25 cellular contexts compared by ENCODE assay signal in the genomic region with DNA sequence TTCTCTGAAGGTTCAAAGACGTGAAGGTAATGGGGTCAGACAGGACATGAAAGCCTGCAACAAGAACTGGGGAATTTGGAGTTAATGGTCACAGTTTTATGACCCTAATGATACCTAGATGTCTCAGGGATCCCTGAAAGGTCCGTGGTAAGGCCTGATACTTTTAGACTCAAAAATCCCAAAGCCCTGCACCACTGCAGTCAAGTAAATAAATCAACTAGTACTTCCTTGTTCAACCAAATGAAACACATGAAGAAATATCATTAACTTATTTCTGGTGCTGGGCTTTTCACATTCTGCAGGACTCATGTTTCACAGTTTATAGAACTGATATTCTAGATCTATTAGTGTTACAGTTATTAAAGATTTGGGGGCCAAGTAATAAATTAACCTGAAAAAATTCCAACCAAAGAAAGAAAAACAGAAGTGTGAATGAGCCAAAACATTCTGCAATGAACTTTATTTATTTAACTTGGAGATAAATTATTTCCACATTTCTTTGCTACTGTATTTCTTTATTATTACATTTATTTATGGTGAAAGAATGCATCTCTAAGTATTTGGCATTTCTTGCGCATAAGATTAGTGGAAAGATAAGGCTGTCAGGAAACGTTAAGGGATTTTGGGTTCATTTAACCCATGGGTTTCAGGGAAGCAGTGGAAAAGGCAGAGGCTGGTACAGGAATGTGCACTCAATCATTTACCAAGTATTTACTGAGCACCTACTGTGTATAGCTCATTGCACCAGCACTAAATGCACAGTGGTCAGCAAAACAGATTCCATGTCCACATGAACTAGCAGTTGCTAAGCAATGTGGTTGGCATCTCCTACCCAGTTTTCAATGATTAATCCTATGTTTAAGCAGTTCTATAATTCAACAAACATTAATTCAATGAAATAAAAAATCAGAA. TPM values are rescaled to one million over a fixed set of nuclear protein-coding genes. Genes with fewer than 3 reads are reported as not detected.
DNase-seq lines count a peak whose midpoint lies in the region; ATAC-seq, FAIRE-seq and TF ChIP-seq lines count a peak whose summit lies in the region.
"Had no signal": no experiment of that assay in that cellular context is flagged by ENCODE, and none has a peak within 500 bp of the region (broad histone marks: within the 10 kb centered on the region; RNA-seq: fewer than 3 reads in every experiment).

No MANE protein-coding gene starts in this region.

- peak overlapping the region; percentile 84 for H3K27ac ChIP-seq in SK-N-MC
- peak overlapping the region in 1 of 2 donors; percentile 40 for H3K27ac ChIP-seq in kidney (ENCODE audit: low read depth in 2 of 2, low read length in 2 of 2)
- peak overlapping the region; percentile 43 for H3K27ac ChIP-seq in neutrophil
- H3K27ac ChIP-seq in esophagus squamous epithelium = no peak overlapping the region
- no peak overlapping the region for H3K27ac ChIP-seq in vagina
- H3K27ac ChIP-seq: KMS-11, SJCRH30, spleen, VCaP had no signal

- H3K4me3 ChIP-seq in SK-N-MC = no peak overlapping the region
- peak overlapping the region; percentile 9 to 28 for H3K4me3 ChIP-seq in kidney (ENCODE audit: low read length in 2 of 2)
- H3K4me3 ChIP-seq in neutrophil (ENCODE audit: low read depth in 1 of 2, low read length in 1 of 2) = no peak overlapping the region
- no peak overlapping the region for H3K4me3 ChIP-seq in esophagus squamous epithelium
- H3K4me3 ChIP-seq in vagina = no peak overlapping the region
- H3K4me3 ChIP-seq: SJCRH30, spleen had no signal

- DNase-seq in Caki2 (ENCODE audit: low read depth) (peak; percentile 93), SK-N-MC (ENCODE audit: low read depth, low spot score) (no peak), kidney (no peak), esophagus squamous epithelium (lab: John Stamatoyannopoulos, UW) (no peak), vagina (ENCODE audit: extremely low spot score in 2 of 2) (no peak)
- DNase-seq: activated CD4-positive, alpha-beta T cell treated with anti-CD3 and anti-CD28 coated beads, Interleukin-2, amount 50 U/mL, for 1 hour; Calu3; cerebellar nuclear complex; hypothalamus; midbrain; NCI-H1694 treated with DMSO at 0.1 percent for 48 hours; NCI-H345; SJCRH30; spleen; stimulated activated CD4-positive, alpha-beta T cell treated with anti-CD3 and anti-CD28 coated beads, Interleukin-4, amount 100 ng/mL, for 24 hours; stimulated activated naive CD8-positive, alpha-beta T cell treated with anti-CD3 and anti-CD28 coated beads, Interleukin-15, amount 100 ng/mL, for 72 hours; T-helper 2 cell had no signal

- intact Hi-C loops in kidney (cut with DNase I) = no loop called here
- intact Hi-C loops in esophagus squamous epithelium (cut with DNase I) = no loop called here
- intact Hi-C loops in vagina (cut with DNase I) = no loop called here

- H3K27me3 ChIP-seq in neutrophil (no peaks in the 10 kb centered on the region), esophagus squamous epithelium (no peaks in the 10 kb centered on the region), vagina (no peaks in the 10 kb centered on the region)
- H3K27me3 ChIP-seq: SJCRH30, spleen had no signal

- peak; percentile 73 for FAIRE-seq in kidney (lab: Jason Lieb, UNC)
- FAIRE-seq: A204.1, frontal cortex, GM18507 had no signal

- no peak for ATAC-seq in GM18873 (IDR thresholded peaks at IDR 0.05; ENCODE audit: low FRiP score, unreplicated experiment)
- no peak for ATAC-seq in HG03439 (IDR thresholded peaks at IDR 0.05; ENCODE audit: unreplicated experiment)
- ATAC-seq: stimulated activated naive CD8-positive, alpha-beta T cell treated with anti-CD3 and anti-CD28 coated beads, Interleukin-15, amount 100 ng/mL, for 72 hours had no signal

- in situ Hi-C loops in Caki2 (cut with HindIII; ENCODE audit: low pct_unique_long_range_greater_than_20kb, low sequenced_read_pairs) = no loop called here

- H3K9me3 ChIP-seq in SK-N-MC (ENCODE audit: low read depth, low read length) (no peaks in the 10 kb centered on the region), kidney (ENCODE audit: control insufficient read depth in 1 of 2, low read length in 2 of 2) (no peaks in the 10 kb centered on the region), neutrophil (no peaks in the 10 kb centered on the region), esophagus squamous epithelium (no peaks in the 10 kb centered on the region), vagina (no peaks in the 10 kb centered on the region)
- H3K9me3 ChIP-seq: SJCRH30, spleen had no signal

- 49 to 59% methylated on average over 4 of the region's 4 CpGs for WGBS in esophagus squamous epithelium, 2 donors

- H3K4me1 ChIP-seq in kidney (ENCODE audit: control insufficient read depth in 1 of 2, insufficient read depth in 1 of 2, low read depth in 1 of 2, low read length in 2 of 2) (peaks cover 9 to 17% of the 10 kb centered on the region in 2 donors), neutrophil (ENCODE audit: control insufficient read depth in 1 of 2, insufficient read depth in 1 of 2, low read depth in 1 of 2, low read length in 1 of 2) (peaks cover 52 to 71% of the 10 kb centered on the region in 2 experiments), esophagus squamous epithelium (peaks cover 0 to 58% (median 0%) of the 10 kb centered on the region in 3 donors), vagina (peaks cover 53% of the 10 kb centered on the region)

- TF ChIP-seq POLR2A in esophagus squamous epithelium (IDR thresholded peaks at IDR 0.05) (no peak), vagina (IDR thresholded peaks at IDR 0.05) (no peak)

- TF ChIP-seq CTCF in kidney (IDR thresholded peaks at IDR 0.05; ENCODE audit: borderline replicate concordance, extremely low read depth, insufficient read depth) = no peak
- TF ChIP-seq CTCF in neutrophil (IDR thresholded peaks at IDR 0.05) = no peak
- no peak for TF ChIP-seq CTCF in esophagus squamous epithelium (IDR thresholded peaks at IDR 0.05)
- no peak for TF ChIP-seq CTCF in vagina (IDR thresholded peaks at IDR 0.05)

- H3K9ac ChIP-seq in SK-N-MC (ENCODE audit: insufficient read length) = no peak overlapping the region
- no peak overlapping the region for H3K9ac ChIP-seq in kidney (ENCODE audit: low read length in 2 of 2)
- H3K9ac ChIP-seq: KMS-11 had no signal

- H3K36me3 ChIP-seq in SK-N-MC (ENCODE audit: insufficient read depth, low read length) (no peaks in the 10 kb centered on the region; the same call in 1 of the 2 replicates), kidney (ENCODE audit: control insufficient read depth in 1 of 2, insufficient read depth in 2 of 2, low read length in 2 of 2) (no peaks in the 10 kb centered on the region), neutrophil (no peaks in the 10 kb centered on the region), esophagus squamous epithelium (no peaks in the 10 kb centered on the region), vagina (no peaks in the 10 kb centered on the region)
- H3K36me3 ChIP-seq: spleen had no signal

RNA-seq across cellular contexts. Expression of gene WDFY3, which starts 8.7 kb away (rescaled TPM):
- 20.4 and 30.3 TPM in 2 replicates for total RNA-seq in Caki2 (2014; rRNA removed; shearing (Covaris generic); ENCODE audit: low replicate concordance)
- total RNA-seq in kidney (151 TPM), esophagus squamous epithelium (10 to 100 TPM; 30.9 to 70.0 (median 42.2) TPM), vagina (67.8 TPM)
- 9.4 TPM for polyA plus RNA-seq in kidney (ENCODE audit: insufficient read depth, low read depth, low replicate concordance)

Comparison
In these comparisons a context has a peak if more than half of its experiments do, and no peak if none do; other contexts are left out.
1. H3K27ac ChIP-seq: peak in SK-N-MC (single experiment) and neutrophil (single experiment); none in esophagus squamous epithelium (0 of 4) and vagina (single experiment).
2. H3K4me3 ChIP-seq: peak in kidney (2 of 2); none in SK-N-MC (single experiment), neutrophil (0 of 2), esophagus squamous epithelium (0 of 4) and vagina (0 of 2).